ENCODE assay signal across 31 cellular contexts in genomic region chr12:116691636-116692035, GRCh38.
"Had no signal": no experiment of that assay in that cellular context is flagged by ENCODE, and none has a peak within 500 bp of the region (broad histone marks: within the 10 kb centered on the region; RNA-seq: fewer than 3 reads in every experiment).

No MANE protein-coding gene starts in this region.

- ATAC-seq: activated CD8-positive, alpha-beta T cell treated with anti-CD3 and anti-CD28 coated beads for 36 hours; activated T-cell treated with anti-CD3 and anti-CD28 coated beads, Interleukin-2, amount 50 U/mL, for 4 hours; activated T-helper 17 cell treated with anti-CD3 and anti-CD28 coated beads, Interleukin-2, amount 50 U/mL, for 72 hours; effector memory CD8-positive, alpha-beta T cell; foreskin keratinocyte; gastrocnemius medialis; heart left ventricle; WTC11 had no signal

- DNase-seq: activated CD4-positive, alpha-beta T cell treated with anti-CD3 and anti-CD28 coated beads for 1 hour; activated CD4-positive, alpha-beta T cell treated with anti-CD3 and anti-CD28 coated beads for 4 hours; activated CD4-positive, alpha-beta T cell treated with anti-CD3 and anti-CD28 coated beads, Interleukin-2, amount 10 ng/mL, durations not matched to agents 7 days and 5 days; activated CD4-positive, alpha-beta T cell treated with anti-CD3 and anti-CD28 coated beads, Interleukin-2, amount 50 U/mL, for 48 hours; activated CD8-positive, alpha-beta memory T cell treated with anti-CD3 and anti-CD28 coated beads for 24 hours; activated CD8-positive, alpha-beta T cell treated with anti-CD3 and anti-CD28 coated beads for 36 hours; activated effector memory CD4-positive, alpha-beta T cell treated with Interleukin-2 at 50 U/mL for 16 hours; activated gamma-delta T cell treated with Interleukin-2 at 50 U/mL for 16 hours; activated naive CD4-positive, alpha-beta T cell treated with anti-CD3 and anti-CD28 coated beads, Interleukin-2, amount 50 U/mL, for 16 hours; activated naive CD4-positive, alpha-beta T cell treated with Interleukin-2 at 50 U/mL for 16 hours; activated T-cell treated with anti-CD3 and anti-CD28 coated beads, Interleukin-2, amount 50 U/mL, for 4 hours; amniotic stem cell; anterior cingulate cortex; caudate nucleus; cortex of kidney; dermis blood vessel endothelial cell; effector CD4-positive, alpha-beta T cell; effector memory CD8-positive, alpha-beta T cell; erythroblast; foreskin keratinocyte; gastrocnemius medialis; glutamatergic neuron; heart left ventricle; T-helper 2 cell had no signal

- H3K9me3 ChIP-seq: esophagus muscularis mucosa, gastrocnemius medialis, heart left ventricle had no signal

- H3K27ac ChIP-seq: esophagus muscularis mucosa, foreskin keratinocyte, gastrocnemius medialis, heart left ventricle, VCaP had no signal

- H3K36me3 ChIP-seq: esophagus muscularis mucosa, gastrocnemius medialis, heart left ventricle had no signal

- H3K4me1 ChIP-seq: foreskin keratinocyte had no signal

- FAIRE-seq: astrocyte, colon, TTC549 had no signal

- H3K4me3 ChIP-seq: esophagus muscularis mucosa, gastrocnemius medialis, heart left ventricle had no signal
